In the genomic region with DNA sequence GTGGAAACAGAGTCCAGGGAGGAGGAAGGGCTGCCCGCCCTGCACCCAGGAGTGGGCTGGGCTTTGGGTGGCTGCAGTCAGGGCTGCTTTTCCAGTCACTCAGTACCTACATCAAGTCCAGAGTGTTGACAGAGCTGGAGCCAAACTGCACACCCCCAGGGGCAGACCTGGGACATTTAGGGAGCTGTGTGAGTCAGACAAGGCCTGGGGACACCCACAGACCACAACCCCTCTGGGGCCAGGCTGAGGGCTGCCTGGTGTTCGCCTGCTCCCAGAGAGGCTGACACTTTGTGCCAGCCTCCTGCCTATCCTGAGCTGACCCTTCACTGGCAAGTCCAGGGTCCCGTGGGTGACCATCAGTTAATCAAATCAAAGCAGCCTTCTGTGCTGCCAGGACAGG, we compare ENCODE assay signal across 12 cellular contexts.
DNase-seq lines count a peak whose midpoint lies in the region; ATAC-seq and TF ChIP-seq lines count a peak whose summit lies in the region.
"Had no signal": no experiment of that assay in that cellular context is flagged by ENCODE, and none has a peak within 500 bp of the region (broad histone marks: within the 10 kb centered on the region; RNA-seq: fewer than 3 reads in every experiment).

No MANE protein-coding gene starts in this region.

- no peak overlapping the region for H3K4ac ChIP-seq in mesendoderm (ENCODE audit: low read depth, low read length)

- H3K18ac ChIP-seq in mesendoderm (ENCODE audit: low read length) = peak overlapping the region; percentile 43

- H3K4me2 ChIP-seq in mesendoderm (ENCODE audit: low read length) = no peak overlapping the region

- TF ChIP-seq CTCF in CD4-positive, alpha-beta T cell (IDR thresholded peaks at IDR 0.05) = no peak
- TF ChIP-seq CTCF in HEK293 (tag by site-specific recombination; IDR thresholded peaks at IDR 0.05) = no peak
- TF ChIP-seq CTCF in activated CD8-positive, alpha-beta T cell treated with anti-CD3 and anti-CD28 coated beads for 36 hours (IDR thresholded peaks at IDR 0.05) = no peak

- H3K9me3 Mint-ChIP-seq in CD4-positive, alpha-beta T cell = no peaks in the 10 kb centered on the region
- no peaks in the 10 kb centered on the region for H3K9me3 Mint-ChIP-seq in activated CD8-positive, alpha-beta T cell treated with anti-CD3 and anti-CD28 coated beads for 36 hours
- H3K9me3 Mint-ChIP-seq: CD4-positive, CD25-positive, alpha-beta regulatory T cell had no signal

- H3K56ac ChIP-seq in mesendoderm (ENCODE audit: low read length) = no peak overlapping the region

- intact Hi-C loops in CD4-positive, alpha-beta T cell (cut with DNase I, micrococcal nuclease) = loop anchor here in 1 of 2 experiments (5.0 kb wide), 2 partner anchors 85 to 240 kb away; partner anchors contain the start of gene BCOR
- intact Hi-C loops in activated CD8-positive, alpha-beta T cell treated with anti-CD3 and anti-CD28 coated beads for 36 hours (cut with micrococcal nuclease) = loop anchor here (5.0 to 10.0 kb wide), 2 partner anchors 85 to 317 kb away; no protein-coding TSS in a partner anchor

- H3K4me3 Mint-ChIP-seq in CD4-positive, alpha-beta T cell = no peak overlapping the region
- H3K4me3 Mint-ChIP-seq in activated CD8-positive, alpha-beta T cell treated with anti-CD3 and anti-CD28 coated beads for 36 hours = no peak overlapping the region
- H3K4me3 Mint-ChIP-seq: CD4-positive, CD25-positive, alpha-beta regulatory T cell had no signal

- H3K9ac ChIP-seq in mesendoderm (ENCODE audit: low read length) = no peak overlapping the region

- peaks cover 51% of the 10 kb centered on the region for H3K4me1 Mint-ChIP-seq in CD4-positive, alpha-beta T cell (ENCODE audit: low read depth)
- H3K4me1 Mint-ChIP-seq in activated CD8-positive, alpha-beta T cell treated with anti-CD3 and anti-CD28 coated beads for 36 hours (ENCODE audit: low read depth) = peaks cover 71% of the 10 kb centered on the region

- no peak overlapping the region for H2BK15ac ChIP-seq in mesendoderm (replicated peaks; ENCODE audit: low read depth)

- no peaks in the 10 kb centered on the region for H3K79me2 ChIP-seq in mesendoderm (ENCODE audit: control insufficient read depth, insufficient read depth, low read length)

- H3K27ac Mint-ChIP-seq in CD4-positive, alpha-beta T cell = peak overlapping the region; percentile 36
- H3K27ac Mint-ChIP-seq in activated CD8-positive, alpha-beta T cell treated with anti-CD3 and anti-CD28 coated beads for 36 hours = peak overlapping the region; percentile 55

- no peak overlapping the region for H2BK5ac ChIP-seq in mesendoderm (ENCODE audit: low read length)

- H2AK5ac ChIP-seq in mesendoderm (ENCODE audit: low read length) = no peak overlapping the region

- H3K4me1 ChIP-seq in HEK293 (ENCODE audit: control insufficient read depth, insufficient read depth, low read length) (no peaks in the 10 kb centered on the region), mesendoderm (ENCODE audit: control insufficient read depth, low read depth, low read length) (peaks cover 4% of the 10 kb centered on the region)

- no peak overlapping the region for H3K4me3 ChIP-seq in HEK293 (ENCODE audit: low read depth, low read length)
- H3K4me3 ChIP-seq in mesendoderm (ENCODE audit: low read length) = no peak overlapping the region

- CTCF ChIA-PET in CD4-positive, alpha-beta T cell (lab: Charles Lee) = no interaction called here
- CTCF ChIA-PET in HEK293 (lab: Yijun Ruan, JAX) = no interaction called here
- CTCF ChIA-PET in activated CD8-positive, alpha-beta T cell treated with anti-CD3 and anti-CD28 coated beads for 36 hours (lab: Charles Lee) = no interaction called here

- H2BK120ac ChIP-seq in mesendoderm (ENCODE audit: low read depth, low read length) = peak overlapping the region; percentile 73

- H4K8ac ChIP-seq in mesendoderm (ENCODE audit: low read depth, low read length) = no peak overlapping the region

- no peak for ATAC-seq in CD4-positive, alpha-beta T cell (ENCODE audit: poor library complexity)
- peak; percentile 12 for ATAC-seq in activated CD8-positive, alpha-beta T cell treated with anti-CD3 and anti-CD28 coated beads for 36 hours
- ATAC-seq in HG03025 (IDR thresholded peaks at IDR 0.05; ENCODE audit: low FRiP score, unreplicated experiment) (no peak), HG02678 (IDR thresholded peaks at IDR 0.05; ENCODE audit: unreplicated experiment) (no peak), GM21367 (IDR thresholded peaks at IDR 0.05; ENCODE audit: unreplicated experiment) (no peak)

- H3K36me3 ChIP-seq in HEK293 (ENCODE audit: control insufficient read depth in 2 of 2, insufficient read depth in 1 of 2, low read length in 2 of 2) = no peaks in the 10 kb centered on the region
- H3K36me3 ChIP-seq in mesendoderm (ENCODE audit: control insufficient read depth, insufficient read depth, low read length) = no peaks in the 10 kb centered on the region

- no peaks in the 10 kb centered on the region for H3K27me3 Mint-ChIP-seq in CD4-positive, alpha-beta T cell
- no peaks in the 10 kb centered on the region for H3K27me3 Mint-ChIP-seq in activated CD8-positive, alpha-beta T cell treated with anti-CD3 and anti-CD28 coated beads for 36 hours
- H3K27me3 Mint-ChIP-seq: CD4-positive, CD25-positive, alpha-beta regulatory T cell had no signal

- no peak overlapping the region for H3K27ac ChIP-seq in CD4-positive, alpha-beta T cell (ENCODE audit: low read depth, low read length)
- no peak overlapping the region for H3K27ac ChIP-seq in HEK293 (ENCODE audit: extremely low read depth, low read depth, low read length)
- no peak overlapping the region for H3K27ac ChIP-seq in mesendoderm (ENCODE audit: low read depth, low read length)

- no peak overlapping the region for H3K23ac ChIP-seq in mesendoderm (ENCODE audit: low read length)

- H4K5ac ChIP-seq in mesendoderm (ENCODE audit: low read length) = no peak overlapping the region

- H3K27me3 ChIP-seq in CD4-positive, alpha-beta T cell (ENCODE audit: control insufficient read depth, insufficient read depth, low read length) = no peaks in the 10 kb centered on the region
- no peaks in the 10 kb centered on the region for H3K27me3 ChIP-seq in mesendoderm (ENCODE audit: insufficient read depth, low read length, poor library complexity)

- H3K36me3 Mint-ChIP-seq in CD4-positive, alpha-beta T cell (ENCODE audit: low read depth) = no peaks in the 10 kb centered on the region
- no peaks in the 10 kb centered on the region for H3K36me3 Mint-ChIP-seq in activated CD8-positive, alpha-beta T cell treated with anti-CD3 and anti-CD28 coated beads for 36 hours (ENCODE audit: low read depth)
- H3K36me3 Mint-ChIP-seq: CD4-positive, CD25-positive, alpha-beta regulatory T cell had no signal

- no peak for DNase-seq in CD4-positive, alpha-beta T cell
- DNase-seq in activated CD8-positive, alpha-beta T cell treated with anti-CD3 and anti-CD28 coated beads for 36 hours = peak; percentile 67
- DNase-seq in mesendoderm (no peak), NCI-H345 treated with DMSO at 0.1 percent for 48 hours (lab: John Stamatoyannopoulos, UW; ENCODE audit: unreplicated experiment) (no peak)
- DNase-seq: caudate nucleus; CD4-positive, CD25-positive, alpha-beta regulatory T cell; NCI-H1417; NCI-H510A treated with DMSO at 0.1 percent for 48 hours had no signal

- WGBS in mesendoderm (ENCODE audit: extremely low coverage, insufficient coverage, low lambda C conversion rate) = no CpG with 5 or more reads among the region's 3 CpGs

- H3K79me1 ChIP-seq in mesendoderm (ENCODE audit: low read length) = no peaks in the 10 kb centered on the region

- no peaks in the 10 kb centered on the region for H3K9me3 ChIP-seq in CD4-positive, alpha-beta T cell (ENCODE audit: control insufficient read depth, low read length)
- H3K9me3 ChIP-seq in HEK293 (ENCODE audit: control insufficient read depth, insufficient read depth, low read depth, low read length) = no peaks in the 10 kb centered on the region

- POLR2A ChIA-PET in CD4-positive, alpha-beta T cell (lab: Charles Lee) = no interaction called here
- POLR2A ChIA-PET in HEK293 (lab: Yijun Ruan, JAX) = no interaction called here
- POLR2A ChIA-PET in activated CD8-positive, alpha-beta T cell treated with anti-CD3 and anti-CD28 coated beads for 36 hours (lab: Charles Lee) = no interaction called here

TF ChIP-seq in HEK293, 187 proteins besides CTCF, POLR2A, EP300 and RAD21:
- TF ChIP-seq ZSCAN16 (tag by site-specific recombination; IDR thresholded peaks at IDR 0.05) = no peak
- TF ChIP-seq, protein P1, sequence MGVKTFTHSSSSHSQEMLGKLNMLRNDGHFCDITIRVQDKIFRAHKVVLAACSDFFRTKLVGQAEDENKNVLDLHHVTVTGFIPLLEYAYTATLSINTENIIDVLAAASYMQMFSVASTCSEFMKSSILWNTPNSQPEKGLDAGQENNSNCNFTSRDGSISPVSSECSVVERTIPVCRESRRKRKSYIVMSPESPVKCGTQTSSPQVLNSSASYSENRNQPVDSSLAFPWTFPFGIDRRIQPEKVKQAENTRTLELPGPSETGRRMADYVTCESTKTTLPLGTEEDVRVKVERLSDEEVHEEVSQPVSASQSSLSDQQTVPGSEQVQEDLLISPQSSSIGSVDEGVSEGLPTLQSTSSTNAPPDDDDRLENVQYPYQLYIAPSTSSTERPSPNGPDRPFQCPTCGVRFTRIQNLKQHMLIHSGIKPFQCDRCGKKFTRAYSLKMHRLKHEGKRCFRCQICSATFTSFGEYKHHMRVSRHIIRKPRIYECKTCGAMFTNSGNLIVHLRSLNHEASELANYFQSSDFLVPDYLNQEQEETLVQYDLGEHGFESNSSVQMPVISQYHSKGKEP (tag by site-specific recombination; IDR thresholded peaks at IDR 0.05) = no peak
- no peak for TF ChIP-seq KLF7 (tag by site-specific recombination; IDR thresholded peaks at IDR 0.05; ENCODE audit: borderline replicate concordance)
- no peak for TF ChIP-seq ZFP3 (tag by site-specific recombination; IDR thresholded peaks at IDR 0.05; ENCODE audit: low read depth)
- no peak for TF ChIP-seq ZNF571 (tag by site-specific recombination; IDR thresholded peaks at IDR 0.05)
- peak; percentile 23; the same call in 1 of the 2 replicates for TF ChIP-seq ZFHX2 (tag by site-specific recombination; conservative IDR thresholded peaks at IDR 0.05)
- TF ChIP-seq, protein P2, sequence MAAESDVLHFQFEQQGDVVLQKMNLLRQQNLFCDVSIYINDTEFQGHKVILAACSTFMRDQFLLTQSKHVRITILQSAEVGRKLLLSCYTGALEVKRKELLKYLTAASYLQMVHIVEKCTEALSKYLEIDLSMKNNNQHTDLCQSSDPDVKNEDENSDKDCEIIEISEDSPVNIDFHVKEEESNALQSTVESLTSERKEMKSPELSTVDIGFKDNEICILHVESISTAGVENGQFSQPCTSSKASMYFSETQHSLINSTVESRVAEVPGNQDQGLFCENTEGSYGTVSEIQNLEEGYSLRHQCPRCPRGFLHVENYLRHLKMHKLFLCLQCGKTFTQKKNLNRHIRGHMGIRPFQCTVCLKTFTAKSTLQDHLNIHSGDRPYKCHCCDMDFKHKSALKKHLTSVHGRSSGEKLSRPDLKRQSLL (tag by site-specific recombination; IDR thresholded peaks at IDR 0.05) = no peak
